Comparison of ENCODE assay signal across 9 cellular contexts in the genomic region with DNA sequence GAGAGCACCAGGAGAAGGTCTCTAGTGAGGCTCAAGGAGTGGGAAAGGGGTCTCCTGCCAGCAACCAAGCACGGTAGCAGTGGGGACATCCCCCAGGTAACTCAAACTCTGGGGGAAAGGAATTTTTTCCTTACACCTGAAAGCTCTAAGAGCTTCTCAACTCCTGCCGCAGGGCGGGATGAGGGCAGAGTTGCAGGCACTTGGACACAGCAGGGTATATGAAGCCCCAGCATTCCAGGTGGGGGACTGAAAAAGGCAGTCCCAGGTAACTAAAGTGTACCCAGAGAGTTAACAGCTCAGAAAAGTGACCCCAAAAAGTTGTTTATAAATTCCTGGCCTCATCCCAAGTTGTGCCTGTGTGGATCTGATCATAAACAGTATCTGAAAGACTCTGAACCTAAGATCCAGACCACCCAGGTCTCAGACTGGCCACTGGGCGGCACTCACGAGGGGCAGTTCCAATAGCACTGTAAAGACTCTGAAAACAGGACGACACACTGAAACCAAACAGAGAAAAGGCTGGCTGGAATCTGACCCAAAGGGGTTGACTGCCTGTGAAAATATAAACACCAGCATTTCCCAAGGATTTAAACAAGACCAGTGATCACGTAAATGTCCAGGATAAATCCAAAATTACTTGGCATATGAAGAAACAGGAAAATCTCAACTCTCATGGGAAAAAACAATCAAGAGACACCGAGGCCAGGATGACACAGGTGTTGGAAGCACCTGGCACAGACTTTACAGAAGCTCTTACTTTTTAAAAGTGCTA. TPM values are rescaled to one million over a fixed set of nuclear protein-coding genes. Genes with fewer than 3 reads are reported as not detected.
A peak's percentile ranks its signal among the peaks of the same experiment; 100 is the strongest.
DNase-seq lines count a peak whose midpoint lies in the region; ATAC-seq and TF ChIP-seq lines count a peak whose summit lies in the region.
"Had no signal": no experiment of that assay in that cellular context is flagged by ENCODE, and none has a peak within 500 bp of the region (broad histone marks: within the 10 kb centered on the region; RNA-seq: fewer than 3 reads in every experiment).

No MANE protein-coding gene starts in this region.

- H3K27ac ChIP-seq in heart right ventricle: peak overlapping the region in 1 of 10 donors; percentile 13

- DNase-seq in NCI-H345 (lab: John Stamatoyannopoulos, UW): peak; percentile 30
- DNase-seq in NCI-H345 treated with DMSO at 0.1 percent for 48 hours (lab: John Stamatoyannopoulos, UW; ENCODE audit: unreplicated experiment): no peak
- peak; percentile 74 for DNase-seq in NAMALWA (ENCODE audit: low spot score)
- DNase-seq in activated CD4-positive, alpha-beta memory T cell treated with anti-CD3 and anti-CD28 coated beads, Interleukin-2, amount 10 ng/mL, durations not matched to agents 7 days and 5 days: peak; percentile 24
- DNase-seq in heart right ventricle: peak; percentile 67
- peak; percentile 58 for DNase-seq in retina
- DNase-seq in activated CD8-positive, alpha-beta memory T cell treated with anti-CD3 and anti-CD28 coated beads, Interleukin-2, amount 50 U/mL, for 4 hours: no peak

- POLR2A ChIA-PET in activated CD4-positive, alpha-beta memory T cell treated with anti-CD3 and anti-CD28 coated beads, Interleukin-2, amount 10 ng/mL, durations not matched to agents 7 days and 5 days (lab: Charles Lee): no interaction called here

- H3K9me3 Mint-ChIP-seq in activated CD4-positive, alpha-beta memory T cell treated with anti-CD3 and anti-CD28 coated beads, Interleukin-2, amount 10 ng/mL, durations not matched to agents 7 days and 5 days: no peaks in the 10 kb centered on the region

- H3K4me1 Mint-ChIP-seq in activated CD4-positive, alpha-beta memory T cell treated with anti-CD3 and anti-CD28 coated beads, Interleukin-2, amount 10 ng/mL, durations not matched to agents 7 days and 5 days: peaks cover 17% of the 10 kb centered on the region

- no peak overlapping the region for H3K4me3 Mint-ChIP-seq in activated CD4-positive, alpha-beta memory T cell treated with anti-CD3 and anti-CD28 coated beads, Interleukin-2, amount 10 ng/mL, durations not matched to agents 7 days and 5 days
- H3K4me3 Mint-ChIP-seq: activated naive CD8-positive, alpha-beta T cell had no signal

- intact Hi-C loops in heart right ventricle (cut with DNase I): loop anchor here in 2 of 10 donors (2.0 to 5.0 kb wide), 2 partner anchors 35 to 36 kb away; no protein-coding TSS in a partner anchor

- ATAC-seq in heart right ventricle (peak; percentile 61 to 88 (median 84)), GM19351 (IDR thresholded peaks at IDR 0.05; ENCODE audit: unreplicated experiment) (no peak)

- CTCF ChIA-PET in activated CD4-positive, alpha-beta memory T cell treated with anti-CD3 and anti-CD28 coated beads, Interleukin-2, amount 10 ng/mL, durations not matched to agents 7 days and 5 days (lab: Charles Lee): interaction anchor here (1.8 to 2.3 kb wide), 2 partner anchors 10 to 34 kb away, joined by 5 to 7 read pairs; no protein-coding TSS in a partner anchor

- H3K27me3 ChIP-seq in heart right ventricle: no peaks in the 10 kb centered on the region

- H3K36me3 Mint-ChIP-seq in activated CD4-positive, alpha-beta memory T cell treated with anti-CD3 and anti-CD28 coated beads, Interleukin-2, amount 10 ng/mL, durations not matched to agents 7 days and 5 days (ENCODE audit: low read depth): no peaks in the 10 kb centered on the region
- H3K36me3 Mint-ChIP-seq: activated naive CD8-positive, alpha-beta T cell had no signal

- H3K9me3 ChIP-seq in heart right ventricle: no peaks in the 10 kb centered on the region

- 38 to 44% methylated on average over 8 of the region's 8 CpGs for WGBS in heart right ventricle, 2 donors

- H3K27me3 Mint-ChIP-seq in activated CD4-positive, alpha-beta memory T cell treated with anti-CD3 and anti-CD28 coated beads, Interleukin-2, amount 10 ng/mL, durations not matched to agents 7 days and 5 days: peaks cover 7% of the 10 kb centered on the region
- H3K27me3 Mint-ChIP-seq: activated naive CD8-positive, alpha-beta T cell had no signal

- H3K36me3 ChIP-seq in heart right ventricle: no peaks in the 10 kb centered on the region

- no peak overlapping the region for H3K27ac Mint-ChIP-seq in activated CD4-positive, alpha-beta memory T cell treated with anti-CD3 and anti-CD28 coated beads, Interleukin-2, amount 10 ng/mL, durations not matched to agents 7 days and 5 days
- H3K27ac Mint-ChIP-seq: activated naive CD8-positive, alpha-beta T cell had no signal

- peak; percentile 56 to 86 (median 72) for TF ChIP-seq CTCF in heart right ventricle (IDR thresholded peaks at IDR 0.05)

- H3K4me1 ChIP-seq in heart right ventricle: peaks cover 0 to 21% (median 15%) of the 10 kb centered on the region in 9 donors

- H3K4me3 ChIP-seq in heart right ventricle: no peak overlapping the region

RNA-seq across cellular contexts. Expression of a gene that starts 47.5 kb away (rescaled TPM):
- total RNA-seq in activated CD4-positive, alpha-beta memory T cell treated with anti-CD3 and anti-CD28 coated beads, Interleukin-2, amount 10 ng/mL, durations not matched to agents 7 days and 5 days: under 1 TPM; 0.15 to 0.40 TPM
- total RNA-seq in heart right ventricle: under 1 TPM in 5 of 10 donors, not detected in 5; 0.12 to 0.51 (median 0.18) TPM
- under 1 TPM in 1 of 2 donors, not detected in 1; 0.16 TPM for polyA plus RNA-seq in heart right ventricle

RNA-seq across cellular contexts. Expression of a gene that starts 47.6 kb away (rescaled TPM):
- 10 to 100 TPM; 43.3 to 43.7 TPM for total RNA-seq in activated CD4-positive, alpha-beta memory T cell treated with anti-CD3 and anti-CD28 coated beads, Interleukin-2, amount 10 ng/mL, durations not matched to agents 7 days and 5 days
- 10 to 100 TPM in 2 of 10 donors, 1 to 10 TPM in 8; 7.1 to 11.3 (median 8.6) TPM for total RNA-seq in heart right ventricle
- 1 to 10 TPM; 5.0 to 5.9 TPM for polyA plus RNA-seq in heart right ventricle

Comparison
In these comparisons a context has a peak if more than half of its experiments do, and no peak if none do; other contexts are left out.
1. DNase-seq: peak in NCI-H345 (single experiment), NAMALWA (single experiment), activated CD4-positive, alpha-beta memory T cell treated with anti-CD3 and anti-CD28 coated beads, Interleukin-2, amount 10 ng/mL, durations not matched to agents 7 days and 5 days (single experiment), heart right ventricle (2 of 2) and retina (single experiment); none in NCI-H345 treated with DMSO at 0.1 percent for 48 hours (single experiment) and activated CD8-positive, alpha-beta memory T cell treated with anti-CD3 and anti-CD28 coated beads, Interleukin-2, amount 50 U/mL, for 4 hours (single experiment).